In the genomic region with DNA sequence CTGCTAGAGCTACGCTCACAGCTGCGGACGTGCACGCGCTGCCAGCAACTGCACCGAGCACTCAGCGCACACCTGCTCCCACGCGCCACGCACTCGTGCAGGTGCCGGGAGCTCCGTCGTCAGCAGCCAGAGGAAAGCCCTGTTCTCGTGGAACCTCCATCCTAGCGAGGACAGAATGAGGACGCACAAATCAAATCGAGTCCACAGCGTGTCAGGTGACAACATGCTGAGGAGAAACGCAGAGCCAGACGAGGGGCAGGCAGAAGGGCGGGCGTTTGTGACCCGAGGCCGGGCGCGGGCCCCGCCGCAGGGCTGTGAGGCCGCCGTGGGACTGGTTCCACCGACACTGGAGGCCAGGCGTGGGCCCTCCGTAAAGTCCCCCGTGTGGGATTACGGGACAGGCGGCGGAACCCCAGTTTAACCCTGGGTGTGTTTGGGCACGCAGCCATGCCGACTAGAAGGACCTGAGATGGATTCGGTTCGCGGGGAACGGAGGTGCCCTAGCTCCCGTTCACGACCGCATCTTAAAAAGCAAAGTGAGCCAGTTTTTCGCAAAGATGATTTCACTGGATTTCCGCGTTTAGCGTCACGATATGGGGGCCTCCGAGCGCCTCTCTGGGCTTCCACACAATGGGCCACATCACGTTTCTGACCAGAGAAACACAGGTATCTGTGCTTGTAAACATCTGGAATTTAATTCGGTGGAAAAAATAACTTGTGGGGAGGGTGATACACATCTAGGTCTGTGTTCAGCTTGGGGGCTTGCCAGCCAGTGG, we compare ENCODE assay signal across 23 cellular contexts. TPM values are rescaled to one million over a fixed set of nuclear protein-coding genes. Genes with fewer than 3 reads are reported as not detected.
"Had no signal": no experiment of that assay in that cellular context is flagged by ENCODE, and none has a peak within 500 bp of the region (broad histone marks: within the 10 kb centered on the region; RNA-seq: fewer than 3 reads in every experiment).

No MANE protein-coding gene starts in this region.

- DNase-seq: activated CD4-positive, alpha-beta T cell treated with anti-CD3 and anti-CD28 coated beads for 4 hours; activated CD8-positive, alpha-beta memory T cell treated with anti-CD3 and anti-CD28 coated beads, Interleukin-2, amount 50 U/mL, for 48 hours; activated CD8-positive, alpha-beta T cell treated with anti-CD3 and anti-CD28 coated beads for 36 hours; activated naive CD4-positive, alpha-beta T cell treated with anti-CD3 and anti-CD28 coated beads, Interleukin-2, amount 50 U/mL, for 16 hours; activated naive CD8-positive, alpha-beta T cell treated with anti-CD3 and anti-CD28 coated beads, Interleukin-2, amount 10 ng/mL, durations not matched to agents 7 days and 5 days; activated T-cell treated with anti-CD3 and anti-CD28 coated beads, Interleukin-2, amount 50 U/mL, for 1 hour; adrenal gland; anterior cingulate cortex; MG63; MV-4-11; NCI-H1105 treated with DMSO at 0.1 percent for 48 hours; NCI-H1930; NCI-H69; NK-92 treated with Interleukin-12 subunit alpha and Interleukin-12 subunit beta, amount 100 ng/mL, for 24 hours; OCI-M1; Right ventricle myocardium superior; RPMI8226; SJCRH30; SK-N-SH; T-helper 1 cell; WERI-Rb-1 had no signal

- H3K27me3 ChIP-seq: adrenal gland, MG63, SJCRH30 had no signal

- H3K27ac ChIP-seq: adrenal gland, SJCRH30, WERI-Rb-1 had no signal

- H3K9me3 ChIP-seq: adrenal gland, MG63, SJCRH30, SK-N-SH had no signal

- H3K36me3 ChIP-seq: adrenal gland, MG63, SJCRH30, WERI-Rb-1 had no signal

- H3K4me3 ChIP-seq: adrenal gland, MG63, SJCRH30 had no signal

- H3K4me2 ChIP-seq: SK-N-SH had no signal

- H3K9ac ChIP-seq: SK-N-SH had no signal

- ATAC-seq: activated CD4-positive, CD25-positive, alpha-beta regulatory T cell treated with anti-CD3 and anti-CD28 coated beads, Interleukin-2, amount 50 U/mL, for 24 hours; activated CD8-positive, alpha-beta T cell treated with anti-CD3 and anti-CD28 coated beads for 36 hours; Panc1 had no signal

- H3K4me1 ChIP-seq: adrenal gland had no signal

RNA-seq across cellular contexts. Expression of a gene that starts 26.9 kb away (rescaled TPM):
- total RNA-seq: activated CD8-positive, alpha-beta T cell treated with anti-CD3 and anti-CD28 coated beads for 36 hours; activated naive CD8-positive, alpha-beta T cell treated with anti-CD3 and anti-CD28 coated beads, Interleukin-2, amount 10 ng/mL, durations not matched to agents 7 days and 5 days; Right ventricle myocardium superior had no signal
- polyA plus RNA-seq: SK-N-SH had no signal
